9 cellular contexts compared by ENCODE assay signal in the genomic region with DNA sequence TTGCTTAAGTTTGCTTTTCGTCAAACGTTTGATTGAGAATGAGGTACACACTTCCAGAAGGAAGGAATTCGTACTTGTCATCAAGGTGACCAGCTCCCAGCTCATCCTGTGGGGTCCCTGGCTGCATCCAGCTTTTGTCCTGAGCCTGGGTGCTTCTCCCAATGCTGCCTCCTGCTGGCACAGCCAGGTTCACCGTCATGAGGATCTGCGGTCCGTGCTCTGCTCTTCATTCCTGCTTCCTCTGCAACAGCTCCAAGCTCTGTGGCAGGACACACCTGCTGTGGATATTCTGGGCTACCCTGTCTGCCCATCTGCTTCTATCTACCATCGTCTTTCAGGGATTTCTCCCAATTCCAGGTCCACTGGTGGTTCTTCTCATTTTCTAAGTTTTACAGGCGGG. TPM values are rescaled to one million over a fixed set of nuclear protein-coding genes. Genes with fewer than 3 reads are reported as not detected.
DNase-seq lines count a peak whose midpoint lies in the region; ATAC-seq and TF ChIP-seq lines count a peak whose summit lies in the region.
"Had no signal": no experiment of that assay in that cellular context is flagged by ENCODE, and none has a peak within 500 bp of the region (broad histone marks: within the 10 kb centered on the region; RNA-seq: fewer than 3 reads in every experiment).

No MANE protein-coding gene starts in this region.

- peak; percentile 26 for TF ChIP-seq CTCF in fibroblast of pulmonary artery (IDR thresholded peaks at IDR 0.05; ENCODE audit: low read length, missing control alignments)
- TF ChIP-seq CTCF in type B pancreatic cell (conservative IDR thresholded peaks at IDR 0.05), result peak; percentile 65

- intact Hi-C loops in activated T-helper 1 cell treated with anti-CD3 and anti-CD28 coated beads, Interleukin-12 subunit alpha, Interleukin-12 subunit beta, Interleukin-2, Interleukin-4 antibody, amounts not matched to agents 30 ng/mL and 10 ng/mL and 1 ng/mL, durations not matched to agents 14 hours and 24 hours and 36 hours (cut with micrococcal nuclease), result no loop called here

- H3K9me3 Mint-ChIP-seq in type B pancreatic cell, result peaks cover 5% of the 10 kb centered on the region
- no peaks in the 10 kb centered on the region for H3K9me3 Mint-ChIP-seq in activated T-cell treated with anti-CD3 and anti-CD28 coated beads, Interleukin-2, amount 50 U/mL, for 4 hours
- no peaks in the 10 kb centered on the region for H3K9me3 Mint-ChIP-seq in activated T-helper 1 cell treated with anti-CD3 and anti-CD28 coated beads, Interleukin-12 subunit alpha, Interleukin-12 subunit beta, Interleukin-2, Interleukin-4 antibody, amounts not matched to agents 30 ng/mL and 10 ng/mL and 1 ng/mL, durations not matched to agents 14 hours and 24 hours and 36 hours

- no peaks in the 10 kb centered on the region for H3K4me1 Mint-ChIP-seq in type B pancreatic cell (ENCODE audit: unreplicated experiment)
- no peaks in the 10 kb centered on the region for H3K4me1 Mint-ChIP-seq in activated T-cell treated with anti-CD3 and anti-CD28 coated beads, Interleukin-2, amount 50 U/mL, for 4 hours (ENCODE audit: low read depth)
- H3K4me1 Mint-ChIP-seq in activated T-helper 1 cell treated with anti-CD3 and anti-CD28 coated beads, Interleukin-12 subunit alpha, Interleukin-12 subunit beta, Interleukin-2, Interleukin-4 antibody, amounts not matched to agents 30 ng/mL and 10 ng/mL and 1 ng/mL, durations not matched to agents 14 hours and 24 hours and 36 hours (ENCODE audit: low read depth), result no peaks in the 10 kb centered on the region

- peak; percentile 26 for DNase-seq in stimulated activated CD4-positive, alpha-beta T cell treated with anti-CD3 and anti-CD28 coated beads, Interleukin-15, amount 100 ng/mL, for 24 hours
- no peak for DNase-seq in stimulated activated CD4-positive, alpha-beta T cell treated with anti-CD3 and anti-CD28 coated beads, Interleukin-1b, Interleukin-23, amount 100 ng/mL, for 48 hours
- DNase-seq in NCI-H526 (lab: John Stamatoyannopoulos, UW), result peak; percentile 72 to 89
- DNase-seq in fibroblast of pulmonary artery (ENCODE audit: low read depth), result peak; percentile 3
- no peak for DNase-seq in type B pancreatic cell (ENCODE audit: extremely low spot score, unreplicated experiment)
- DNase-seq in activated T-cell treated with anti-CD3 and anti-CD28 coated beads, Interleukin-2, amount 50 U/mL, for 4 hours, result no peak
- DNase-seq in middle frontal gyrus (ENCODE audit: extremely low spot score, low spot score), result no peak
- DNase-seq in activated T-helper 1 cell treated with anti-CD3 and anti-CD28 coated beads, Interleukin-12 subunit alpha, Interleukin-12 subunit beta, Interleukin-2, Interleukin-4 antibody, amounts not matched to agents 30 ng/mL and 10 ng/mL and 1 ng/mL, durations not matched to agents 14 hours and 24 hours and 36 hours (ENCODE audit: low spot score), result no peak
- DNase-seq: activated gamma-delta T cell treated with Interleukin-2 at 50 U/mL for 16 hours had no signal

- no peaks in the 10 kb centered on the region for H3K36me3 Mint-ChIP-seq in type B pancreatic cell
- no peaks in the 10 kb centered on the region for H3K36me3 Mint-ChIP-seq in activated T-cell treated with anti-CD3 and anti-CD28 coated beads, Interleukin-2, amount 50 U/mL, for 4 hours (ENCODE audit: insufficient read depth)
- H3K36me3 Mint-ChIP-seq in activated T-helper 1 cell treated with anti-CD3 and anti-CD28 coated beads, Interleukin-12 subunit alpha, Interleukin-12 subunit beta, Interleukin-2, Interleukin-4 antibody, amounts not matched to agents 30 ng/mL and 10 ng/mL and 1 ng/mL, durations not matched to agents 14 hours and 24 hours and 36 hours (ENCODE audit: low read depth), result no peaks in the 10 kb centered on the region

- H3K27me3 Mint-ChIP-seq in type B pancreatic cell, result peaks cover 41% of the 10 kb centered on the region
- H3K27me3 Mint-ChIP-seq in activated T-cell treated with anti-CD3 and anti-CD28 coated beads, Interleukin-2, amount 50 U/mL, for 4 hours (ENCODE audit: low read depth), result peaks cover 31% of the 10 kb centered on the region
- H3K27me3 Mint-ChIP-seq in activated T-helper 1 cell treated with anti-CD3 and anti-CD28 coated beads, Interleukin-12 subunit alpha, Interleukin-12 subunit beta, Interleukin-2, Interleukin-4 antibody, amounts not matched to agents 30 ng/mL and 10 ng/mL and 1 ng/mL, durations not matched to agents 14 hours and 24 hours and 36 hours (ENCODE audit: insufficient read depth), result peaks cover 21% of the 10 kb centered on the region

- no peak overlapping the region for H3K27ac Mint-ChIP-seq in type B pancreatic cell
- H3K27ac Mint-ChIP-seq in activated T-helper 1 cell treated with anti-CD3 and anti-CD28 coated beads, Interleukin-12 subunit alpha, Interleukin-12 subunit beta, Interleukin-2, Interleukin-4 antibody, amounts not matched to agents 30 ng/mL and 10 ng/mL and 1 ng/mL, durations not matched to agents 14 hours and 24 hours and 36 hours, result no peak overlapping the region

- H3K4me3 ChIP-seq in fibroblast of pulmonary artery (replicated peaks; ENCODE audit: low read depth, low read length), result no peak overlapping the region

- no peak for ATAC-seq in activated T-cell treated with anti-CD3 and anti-CD28 coated beads, Interleukin-2, amount 50 U/mL, for 4 hours

- H3K4me3 Mint-ChIP-seq in type B pancreatic cell, result no peak overlapping the region
- H3K4me3 Mint-ChIP-seq in activated T-cell treated with anti-CD3 and anti-CD28 coated beads, Interleukin-2, amount 50 U/mL, for 4 hours, result no peak overlapping the region
- H3K4me3 Mint-ChIP-seq in activated T-helper 1 cell treated with anti-CD3 and anti-CD28 coated beads, Interleukin-12 subunit alpha, Interleukin-12 subunit beta, Interleukin-2, Interleukin-4 antibody, amounts not matched to agents 30 ng/mL and 10 ng/mL and 1 ng/mL, durations not matched to agents 14 hours and 24 hours and 36 hours, result no peak overlapping the region

RNA-seq across cellular contexts. Expression of gene UBE2QL1, which starts 13.3 kb away (rescaled TPM):
- total RNA-seq in type B pancreatic cell (ENCODE audit: low replicate concordance), result 5.6 and 6.9 TPM in 2 replicates
- not detected for total RNA-seq in activated T-cell treated with anti-CD3 and anti-CD28 coated beads, Interleukin-2, amount 50 U/mL, for 4 hours
- 0.73 and 0.91 TPM in 2 replicates for total RNA-seq in activated T-helper 1 cell treated with anti-CD3 and anti-CD28 coated beads, Interleukin-12 subunit alpha, Interleukin-12 subunit beta, Interleukin-2, Interleukin-4 antibody, amounts not matched to agents 30 ng/mL and 10 ng/mL and 1 ng/mL, durations not matched to agents 14 hours and 24 hours and 36 hours

RNA-seq across cellular contexts. Expression of gene MED10, which starts 57.0 kb away (rescaled TPM):
- 32.3 and 38.4 TPM in 2 replicates for total RNA-seq in type B pancreatic cell (ENCODE audit: low replicate concordance)
- 10 to 100 TPM; 82.1 to 97.3 (median 83.5) TPM for total RNA-seq in activated T-cell treated with anti-CD3 and anti-CD28 coated beads, Interleukin-2, amount 50 U/mL, for 4 hours
- total RNA-seq in activated T-helper 1 cell treated with anti-CD3 and anti-CD28 coated beads, Interleukin-12 subunit alpha, Interleukin-12 subunit beta, Interleukin-2, Interleukin-4 antibody, amounts not matched to agents 30 ng/mL and 10 ng/mL and 1 ng/mL, durations not matched to agents 14 hours and 24 hours and 36 hours, result 60.2 and 67.1 TPM in 2 replicates

Comparison
In these comparisons a context has a peak if more than half of its experiments do, and no peak if none do; other contexts are left out.
1. DNase-seq: peak in stimulated activated CD4-positive, alpha-beta T cell treated with anti-CD3 and anti-CD28 coated beads, Interleukin-15, amount 100 ng/mL, for 24 hours (single experiment), NCI-H526 (2 of 2) and fibroblast of pulmonary artery (single experiment); none in stimulated activated CD4-positive, alpha-beta T cell treated with anti-CD3 and anti-CD28 coated beads, Interleukin-1b, Interleukin-23, amount 100 ng/mL, for 48 hours (single experiment), type B pancreatic cell (single experiment), activated T-cell treated with anti-CD3 and anti-CD28 coated beads, Interleukin-2, amount 50 U/mL, for 4 hours (single experiment), middle frontal gyrus (single experiment) and activated T-helper 1 cell treated with anti-CD3 and anti-CD28 coated beads, Interleukin-12 subunit alpha, Interleukin-12 subunit beta, Interleukin-2, Interleukin-4 antibody, amounts not matched to agents 30 ng/mL and 10 ng/mL and 1 ng/mL, durations not matched to agents 14 hours and 24 hours and 36 hours (single experiment).